29 cellular contexts compared by ENCODE assay signal in the genomic region with DNA sequence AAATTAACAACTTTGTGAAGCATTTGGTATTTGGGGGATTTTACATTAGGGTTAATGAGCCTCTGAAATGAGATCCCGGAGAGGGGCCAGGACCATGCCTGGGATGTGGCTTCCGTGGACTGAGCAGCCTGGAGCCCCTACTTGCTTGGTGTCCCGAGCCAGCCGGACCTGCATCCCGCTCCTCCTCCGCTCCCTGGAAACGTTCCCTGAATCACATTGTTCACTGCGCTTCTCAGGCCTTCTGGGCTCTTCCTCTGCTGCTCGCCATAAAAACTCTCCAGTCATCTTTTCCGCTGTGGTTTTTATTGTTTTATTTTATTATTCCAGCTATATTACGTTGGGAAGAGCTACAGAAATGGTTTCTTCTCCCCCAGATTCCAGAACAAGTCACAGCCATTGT.
"Had no signal": no experiment of that assay in that cellular context is flagged by ENCODE, and none has a peak within 500 bp of the region (broad histone marks: within the 10 kb centered on the region; RNA-seq: fewer than 3 reads in every experiment).

No MANE protein-coding gene starts in this region.

- H3K4me3 Mint-ChIP-seq: central memory CD8-positive, alpha-beta T cell; dendritic cell treated with granulocyte-macrophage colony-stimulating factor and Interleukin-4, amounts not matched to agents 40 ng/mL and 50 ng/mL, for 4 days; endodermal cell; immature natural killer cell; memory B cell; naive thymus-derived CD4-positive, alpha-beta T cell; nephron progenitor cell; stimulated activated effector memory CD8-positive, alpha-beta T cell treated with anti-CD3 and anti-CD28 coated beads, Interleukin-12 subunit alpha, Interleukin-12 subunit beta, amount 100 ng/mL, for 72 hours had no signal

- H3K27ac ChIP-seq: colonic mucosa, esophagus muscularis mucosa, foreskin keratinocyte, heart right ventricle, psoas muscle, right lobe of liver, stomach, thyroid gland had no signal

- H3K27me3 ChIP-seq: colonic mucosa, esophagus muscularis mucosa, heart right ventricle, right lobe of liver, stomach, thyroid gland had no signal

- H3K4me3 ChIP-seq: colonic mucosa, esophagus muscularis mucosa, heart right ventricle, lung, psoas muscle, right lobe of liver, smooth muscle cell, stomach, thyroid gland had no signal

- H3K36me3 Mint-ChIP-seq: immature natural killer cell; stimulated activated effector memory CD8-positive, alpha-beta T cell treated with anti-CD3 and anti-CD28 coated beads, Interleukin-12 subunit alpha, Interleukin-12 subunit beta, amount 100 ng/mL, for 72 hours had no signal

- H3K9me3 ChIP-seq: colonic mucosa, esophagus muscularis mucosa, right lobe of liver, stomach, thyroid gland had no signal

- H3K4me1 ChIP-seq: colonic mucosa, foreskin keratinocyte, right lobe of liver had no signal

- H3K27me3 Mint-ChIP-seq: dendritic cell treated with granulocyte-macrophage colony-stimulating factor and Interleukin-4, amounts not matched to agents 40 ng/mL and 50 ng/mL, for 4 days; memory B cell; naive thymus-derived CD4-positive, alpha-beta T cell had no signal

- H3K4me2 ChIP-seq: smooth muscle cell had no signal

- H3K9me3 Mint-ChIP-seq: central memory CD8-positive, alpha-beta T cell; dendritic cell treated with granulocyte-macrophage colony-stimulating factor and Interleukin-4, amounts not matched to agents 40 ng/mL and 50 ng/mL, for 4 days; immature natural killer cell; stimulated activated effector memory CD8-positive, alpha-beta T cell treated with anti-CD3 and anti-CD28 coated beads, Interleukin-12 subunit alpha, Interleukin-12 subunit beta, amount 100 ng/mL, for 72 hours had no signal

- ATAC-seq: foreskin keratinocyte; heart right ventricle; left lobe of liver; naive thymus-derived CD4-positive, alpha-beta T cell; psoas muscle; right lobe of liver; stimulated activated effector memory CD8-positive, alpha-beta T cell treated with anti-CD3 and anti-CD28 coated beads, Interleukin-12 subunit alpha, Interleukin-12 subunit beta, amount 100 ng/mL, for 72 hours had no signal

- H3K27ac Mint-ChIP-seq: dendritic cell treated with granulocyte-macrophage colony-stimulating factor and Interleukin-4, amounts not matched to agents 40 ng/mL and 50 ng/mL, for 4 days; endodermal cell; immature natural killer cell; memory B cell; nephron progenitor cell; stimulated activated effector memory CD8-positive, alpha-beta T cell treated with anti-CD3 and anti-CD28 coated beads, Interleukin-12 subunit alpha, Interleukin-12 subunit beta, amount 100 ng/mL, for 72 hours had no signal

- H3K4me1 Mint-ChIP-seq: central memory CD8-positive, alpha-beta T cell; immature natural killer cell; stimulated activated effector memory CD8-positive, alpha-beta T cell treated with anti-CD3 and anti-CD28 coated beads, Interleukin-12 subunit alpha, Interleukin-12 subunit beta, amount 100 ng/mL, for 72 hours had no signal

- H3K36me3 ChIP-seq: colonic mucosa, esophagus muscularis mucosa, heart right ventricle, right lobe of liver, thyroid gland had no signal

- DNase-seq: colonic mucosa; effector CD8-positive, alpha-beta T cell; endodermal cell; foreskin keratinocyte; glutamatergic neuron; hypothalamus; immature natural killer cell; islet precursor cell; naive thymus-derived CD4-positive, alpha-beta T cell; nephron progenitor cell; nucleus accumbens; stimulated activated CD4-positive, alpha-beta T cell treated with anti-CD3 and anti-CD28 coated beads, Interleukin-12 subunit alpha, Interleukin-12 subunit beta, amount 100 ng/mL, for 4 hours; stimulated activated CD4-positive, alpha-beta T cell treated with anti-CD3 and anti-CD28 coated beads, Interleukin-1b, Interleukin-23, amount 100 ng/mL, for 48 hours; stimulated activated CD4-positive, alpha-beta T cell treated with anti-CD3 and anti-CD28 coated beads, Interleukin-4, amount 100 ng/mL, for 24 hours; stimulated activated naive CD4-positive, alpha-beta T cell treated with Interleukin-2 at 50 U/mL for 16 hours; stomach; thyroid gland; trophoblast cell had no signal
